8 cellular contexts compared by ENCODE assay signal in the genomic region with DNA sequence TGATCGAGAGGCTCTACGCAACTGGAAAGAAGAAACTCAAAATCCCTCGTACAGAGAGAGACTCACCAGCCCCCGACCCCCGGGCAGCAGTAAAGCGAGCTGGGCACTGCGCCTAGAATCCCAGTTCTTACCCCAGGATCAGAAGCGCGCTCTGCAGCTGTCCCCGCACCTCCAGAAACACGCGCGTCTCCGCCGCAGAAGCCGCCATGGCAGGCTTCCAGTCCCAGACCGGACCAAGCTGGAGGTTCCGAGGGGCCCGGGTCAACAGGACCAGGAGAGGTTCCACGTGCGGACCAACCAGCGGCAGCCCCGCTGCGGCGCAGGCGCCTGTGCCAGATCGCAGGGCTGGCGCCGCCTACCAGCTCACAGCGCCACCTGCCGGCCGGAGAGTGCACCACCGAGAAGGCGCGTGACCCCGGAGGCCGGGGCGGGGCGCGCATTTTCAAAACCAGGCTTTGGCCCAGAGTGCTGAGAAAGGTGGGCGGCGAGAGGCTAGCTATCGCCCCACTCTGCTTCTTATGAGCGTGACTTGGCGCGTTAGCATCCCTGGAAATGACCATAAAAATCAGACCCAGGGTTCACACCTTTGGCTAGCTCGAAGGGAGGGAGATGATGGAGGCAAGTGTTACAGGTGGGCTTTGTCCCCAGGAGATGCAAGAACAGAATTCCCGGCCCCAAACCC. TPM values are rescaled to one million over a fixed set of nuclear protein-coding genes. Genes with fewer than 3 reads are reported as not detected.
DNase-seq lines count a peak whose midpoint lies in the region; ATAC-seq, FAIRE-seq and TF ChIP-seq lines count a peak whose summit lies in the region.

A gene with protein sequence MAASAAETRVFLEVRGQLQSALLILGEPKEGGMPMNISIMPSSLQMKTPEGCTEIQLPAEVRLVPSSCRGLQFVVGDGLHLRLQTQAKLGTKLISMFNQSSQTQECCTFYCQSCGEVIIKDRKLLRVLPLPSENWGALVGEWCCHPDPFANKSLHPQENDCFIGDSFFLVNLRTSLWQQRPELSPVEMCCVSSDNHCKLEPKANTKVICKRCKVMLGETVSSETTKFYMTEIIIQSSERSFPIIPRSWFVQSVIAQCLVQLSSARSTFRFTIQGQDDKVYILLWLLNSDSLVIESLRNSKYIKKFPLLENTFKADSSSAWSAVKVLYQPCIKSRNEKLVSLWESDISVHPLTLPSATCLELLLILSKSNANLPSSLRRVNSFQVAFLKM (minus strand): TSS at position 331 of the 682 bp plus-strand sequence. CDS start 123 bp downstream, at position 208.

- peak within 1 kb of the TSS; percentile 60 to 77 for H3K9ac ChIP-seq in kidney (ENCODE audit: low read length in 2 of 2)

- ATAC-seq in GM18519 (IDR thresholded peaks at IDR 0.05; ENCODE audit: low FRiP score, unreplicated experiment), result peak; percentile 49
- ATAC-seq in HG03039 (IDR thresholded peaks at IDR 0.05; ENCODE audit: unreplicated experiment), result peak; percentile 60
- peak; percentile 70 for ATAC-seq in WTC11

- no peaks in the 10 kb centered on the region for H3K27me3 Mint-ChIP-seq in WTC11 (ENCODE audit: low read depth)

- H3K36me3 Mint-ChIP-seq in WTC11, result peaks cover 6% of the 10 kb centered on the region

- peak within 1 kb of the TSS; percentile 83 for H3K27ac Mint-ChIP-seq in WTC11

- CTCF ChIA-PET in AG04449 (lab: Yijun Ruan, JAX), result interaction anchor here (0.5 to 10.8 kb wide), 99 partner anchors 9 to 1155 kb away, joined by 3 to 493 read pairs (median 6); partner anchors contain the start of genes IBTK, ME1, PGM3 and PRSS35
- CTCF ChIA-PET in WTC11 (lab: Charles Lee), result interaction anchor here (0.6 to 5.7 kb wide), 58 partner anchors 8 to 843 kb away, joined by 3 to 60 read pairs (median 4); partner anchors contain the start of genes PGM3, PRSS35, RWDD2A and TPBG

- no peaks in the 10 kb centered on the region for H3K36me3 ChIP-seq in kidney (ENCODE audit: control insufficient read depth in 1 of 2, insufficient read depth in 2 of 2, low read length in 2 of 2)

- peaks cover 8 to 9% of the 10 kb centered on the region in 2 donors for H3K4me1 ChIP-seq in kidney (ENCODE audit: control insufficient read depth in 1 of 2, insufficient read depth in 1 of 2, low read depth in 1 of 2, low read length in 2 of 2)

- no peak for DNase-seq in AG04449 (ENCODE audit: low read depth, low spot score)
- DNase-seq in NCI-H2171 treated with DMSO at 0.1 percent for 48 hours (lab: John Stamatoyannopoulos, UW), result peak; percentile 84
- DNase-seq in WTC11 (ENCODE audit: low spot score), result peak; percentile 94
- DNase-seq in caudate nucleus (lab: John Stamatoyannopoulos, UW), result peak in 59 of 61 donors; percentile 30 to 92 (median 81)
- peak; percentile 96 for DNase-seq in kidney
- peak; percentile 94 for DNase-seq in stimulated activated CD4-positive, alpha-beta T cell treated with anti-CD3 and anti-CD28 coated beads, Interleukin-15, amount 100 ng/mL, for 24 hours

- POLR2A ChIA-PET in AG04449 (lab: Yijun Ruan, JAX), result interaction anchor here (0.8 to 1.3 kb wide), 4 partner anchors 118 to 702 kb away, joined by 3 read pairs; partner anchors contain the start of genes PRSS35 and TPBG
- POLR2A ChIA-PET in WTC11 (lab: Charles Lee), result interaction anchor here (0.7 to 1.8 kb wide), 7 partner anchors 25 to 818 kb away, joined by 3 to 9 read pairs (median 3); partner anchors contain the start of genes IBTK and TPBG

- H3K9me3 Mint-ChIP-seq in WTC11, result no peaks in the 10 kb centered on the region

- intact Hi-C loops in kidney (cut with DNase I), result no loop called here

- no peak for FAIRE-seq in kidney (lab: Jason Lieb, UNC)

- no peaks in the 10 kb centered on the region for H3K9me3 ChIP-seq in kidney (ENCODE audit: control insufficient read depth in 1 of 2, low read length in 2 of 2)

- peak within 1 kb of the TSS; percentile 84 for H3K4me3 ChIP-seq in AG04449 (ENCODE audit: low read depth, low read length)
- H3K4me3 ChIP-seq in kidney (ENCODE audit: low read length in 2 of 2), result peak within 1 kb of the TSS; percentile 83 to 89

- H3K4me3 Mint-ChIP-seq in WTC11, result peak within 1 kb of the TSS; percentile 92

- TF ChIP-seq CTCF in AG04449 (IDR thresholded peaks at IDR 0.05; ENCODE audit: insufficient read depth, low read length, missing control alignments), result peak; percentile 96
- TF ChIP-seq CTCF in WTC11 (IDR thresholded peaks at IDR 0.05), result peak; percentile 98
- peak; percentile 94 for TF ChIP-seq CTCF in kidney (IDR thresholded peaks at IDR 0.05; ENCODE audit: borderline replicate concordance, extremely low read depth, insufficient read depth)

- peaks cover 42% of the 10 kb centered on the region for H3K4me1 Mint-ChIP-seq in WTC11

- no peak within 1 kb of the TSS for H3K27ac ChIP-seq in caudate nucleus (ENCODE audit: low read depth, low read length)
- H3K27ac ChIP-seq in kidney (ENCODE audit: low read depth in 2 of 2, low read length in 2 of 2), result peak within 1 kb of the TSS; percentile 23 to 56

TF ChIP-seq in WTC11, 78 proteins besides CTCF, POLR2A, EP300 and RAD21 (continues in another document):
- TF ChIP-seq, protein P1, sequence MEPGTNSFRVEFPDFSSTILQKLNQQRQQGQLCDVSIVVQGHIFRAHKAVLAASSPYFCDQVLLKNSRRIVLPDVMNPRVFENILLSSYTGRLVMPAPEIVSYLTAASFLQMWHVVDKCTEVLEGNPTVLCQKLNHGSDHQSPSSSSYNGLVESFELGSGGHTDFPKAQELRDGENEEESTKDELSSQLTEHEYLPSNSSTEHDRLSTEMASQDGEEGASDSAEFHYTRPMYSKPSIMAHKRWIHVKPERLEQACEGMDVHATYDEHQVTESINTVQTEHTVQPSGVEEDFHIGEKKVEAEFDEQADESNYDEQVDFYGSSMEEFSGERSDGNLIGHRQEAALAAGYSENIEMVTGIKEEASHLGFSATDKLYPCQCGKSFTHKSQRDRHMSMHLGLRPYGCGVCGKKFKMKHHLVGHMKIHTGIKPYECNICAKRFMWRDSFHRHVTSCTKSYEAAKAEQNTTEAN (CRISPR knock-in tag; IDR thresholded peaks at IDR 0.05), result no peak
- TF ChIP-seq FOXP1 (CRISPR knock-in tag; IDR thresholded peaks at IDR 0.05; ENCODE audit: borderline replicate concordance), result peak; percentile 70; the same call in 1 of the 2 replicates
- peak; percentile 84; the same call in 1 of the 2 replicates for TF ChIP-seq HMGXB4 (CRISPR knock-in tag; IDR thresholded peaks at IDR 0.05)
- TF ChIP-seq TEAD4 (CRISPR knock-in tag; IDR thresholded peaks at IDR 0.05), result no peak
- TF ChIP-seq SP1 (CRISPR knock-in tag; conservative IDR thresholded peaks at IDR 0.05), result peak; percentile 78
- TF ChIP-seq, protein P2, sequence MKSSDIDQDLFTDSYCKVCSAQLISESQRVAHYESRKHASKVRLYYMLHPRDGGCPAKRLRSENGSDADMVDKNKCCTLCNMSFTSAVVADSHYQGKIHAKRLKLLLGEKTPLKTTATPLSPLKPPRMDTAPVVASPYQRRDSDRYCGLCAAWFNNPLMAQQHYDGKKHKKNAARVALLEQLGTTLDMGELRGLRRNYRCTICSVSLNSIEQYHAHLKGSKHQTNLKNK (CRISPR knock-in tag; IDR thresholded peaks at IDR 0.05), result no peak
- 0 out of 2 replicates have a peak, but pooled peaks have one; percentile 11 for TF ChIP-seq NFYB (CRISPR knock-in tag; conservative IDR thresholded peaks at IDR 0.05; ENCODE audit: low read depth)
- TF ChIP-seq, protein P3, sequence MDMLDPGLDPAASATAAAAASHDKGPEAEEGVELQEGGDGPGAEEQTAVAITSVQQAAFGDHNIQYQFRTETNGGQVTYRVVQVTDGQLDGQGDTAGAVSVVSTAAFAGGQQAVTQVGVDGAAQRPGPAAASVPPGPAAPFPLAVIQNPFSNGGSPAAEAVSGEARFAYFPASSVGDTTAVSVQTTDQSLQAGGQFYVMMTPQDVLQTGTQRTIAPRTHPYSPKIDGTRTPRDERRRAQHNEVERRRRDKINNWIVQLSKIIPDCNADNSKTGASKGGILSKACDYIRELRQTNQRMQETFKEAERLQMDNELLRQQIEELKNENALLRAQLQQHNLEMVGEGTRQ (CRISPR knock-in tag; IDR thresholded peaks at IDR 0.05), result peak; percentile 88
- no peak for TF ChIP-seq ZNF121 (CRISPR knock-in tag; IDR thresholded peaks at IDR 0.05)
- TF ChIP-seq, protein P4, sequence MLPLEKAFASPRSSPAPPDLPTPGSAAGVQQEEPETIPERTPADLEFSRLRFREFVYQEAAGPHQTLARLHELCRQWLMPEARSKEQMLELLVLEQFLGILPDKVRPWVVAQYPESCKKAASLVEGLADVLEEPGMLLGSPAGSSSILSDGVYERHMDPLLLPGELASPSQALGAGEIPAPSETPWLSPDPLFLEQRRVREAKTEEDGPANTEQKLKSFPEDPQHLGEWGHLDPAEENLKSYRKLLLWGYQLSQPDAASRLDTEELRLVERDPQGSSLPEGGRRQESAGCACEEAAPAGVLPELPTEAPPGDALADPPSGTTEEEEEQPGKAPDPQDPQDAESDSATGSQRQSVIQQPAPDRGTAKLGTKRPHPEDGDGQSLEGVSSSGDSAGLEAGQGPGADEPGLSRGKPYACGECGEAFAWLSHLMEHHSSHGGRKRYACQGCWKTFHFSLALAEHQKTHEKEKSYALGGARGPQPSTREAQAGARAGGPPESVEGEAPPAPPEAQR (CRISPR knock-in tag; IDR thresholded peaks at IDR 0.05), result no peak
- TF ChIP-seq ETV6 (CRISPR knock-in tag; IDR thresholded peaks at IDR 0.05), result peak; percentile 72; the same call in 1 of the 2 replicates
- no peak for TF ChIP-seq IRF2 (CRISPR knock-in tag; IDR thresholded peaks at IDR 0.05; ENCODE audit: borderline replicate concordance, low read depth)

RNA-seq across cellular contexts. Expression of the gene that starts here (rescaled TPM):
- total RNA-seq in WTC11 (2021) (14.0 to 17.4 TPM (median 14.7 TPM) in 3 replicates), kidney (6.0 TPM)
- 4.8 TPM for polyA plus RNA-seq in kidney (ENCODE audit: insufficient read depth, low read depth, low replicate concordance)
